Comparison of ENCODE assay signal across 10 cellular contexts in genomic region chr2:29223851-29224692, GRCh38.
A peak's percentile ranks its signal among the peaks of the same experiment; 100 is the strongest.
DNase-seq lines count a peak whose midpoint lies in the region; ATAC-seq and TF ChIP-seq lines count a peak whose summit lies in the region.
"Had no signal": no experiment of that assay in that cellular context is flagged by ENCODE, and none has a peak within 500 bp of the region (broad histone marks: within the 10 kb centered on the region; RNA-seq: fewer than 3 reads in every experiment).

No MANE protein-coding gene starts in this region.

- TF ChIP-seq POLR2A in transverse colon (IDR thresholded peaks at IDR 0.05) = no peak

- H3K36me3 ChIP-seq in transverse colon = no peaks in the 10 kb centered on the region

- in situ Hi-C loops in transverse colon (cut with MboI; ENCODE audit: low pct_ligation_motif_present in 1 of 4, low pct_unique_long_range_greater_than_20kb in 1 of 4, low sequenced_read_pairs in 3 of 4) = loop anchor here in 2 of 4 donors (25.0 kb wide), 2 partner anchors 387 to 637 kb away; no protein-coding TSS in a partner anchor

- WGBS in transverse colon (ENCODE audit: low coverage in 1 of 2), 2 donors = 64 to 71% methylated on average over 6 to 7 of the region's 7 CpGs

- no peaks in the 10 kb centered on the region for H3K4me1 Mint-ChIP-seq in stimulated activated memory B cell treated with anti-CD40 and anti-IgM and Interleukin-4, amounts not matched to agents 10 μg/mL and 1 μg/mL and 100 μg/mL, for 72 hours

- no peak for ATAC-seq in stimulated activated memory B cell treated with anti-CD40 and anti-IgM and Interleukin-4, amounts not matched to agents 10 μg/mL and 1 μg/mL and 100 μg/mL, for 72 hours

- no peak overlapping the region for H3K27ac Mint-ChIP-seq in stimulated activated memory B cell treated with anti-CD40 and anti-IgM and Interleukin-4, amounts not matched to agents 10 μg/mL and 1 μg/mL and 100 μg/mL, for 72 hours

- peaks cover 50% of the 10 kb centered on the region for H3K27me3 Mint-ChIP-seq in stimulated activated memory B cell treated with anti-CD40 and anti-IgM and Interleukin-4, amounts not matched to agents 10 μg/mL and 1 μg/mL and 100 μg/mL, for 72 hours

- TF ChIP-seq CTCF in transverse colon (IDR thresholded peaks at IDR 0.05) = no peak

- H3K36me3 Mint-ChIP-seq in stimulated activated memory B cell treated with anti-CD40 and anti-IgM and Interleukin-4, amounts not matched to agents 10 μg/mL and 1 μg/mL and 100 μg/mL, for 72 hours = no peaks in the 10 kb centered on the region

- H3K9me3 Mint-ChIP-seq in stimulated activated memory B cell treated with anti-CD40 and anti-IgM and Interleukin-4, amounts not matched to agents 10 μg/mL and 1 μg/mL and 100 μg/mL, for 72 hours = no peaks in the 10 kb centered on the region

- no peaks in the 10 kb centered on the region for H3K4me1 ChIP-seq in transverse colon

- no peaks in the 10 kb centered on the region for H3K9me3 ChIP-seq in transverse colon

- DNase-seq in NCI-H1417 (lab: John Stamatoyannopoulos, UW) = peak in 2 of 3 experiments; percentile 15 to 73
- DNase-seq in NCI-H1417 treated with DMSO at 0.1 percent for 48 hours (lab: John Stamatoyannopoulos, UW) = no peak
- DNase-seq in amniotic epithelial cell (ENCODE audit: low read depth) = peak; percentile 72
- peak; percentile 58 for DNase-seq in hepatic stellate cell (ENCODE audit: low spot score)
- DNase-seq in transverse colon = peak; percentile 26
- no peak for DNase-seq in activated CD4-positive, alpha-beta T cell treated with anti-CD3 and anti-CD28 coated beads, Interleukin-2, amount 50 U/mL, for 48 hours
- no peak for DNase-seq in HuH-7 (ENCODE audit: low spot score)
- DNase-seq: activated T-cell treated with anti-CD3 and anti-CD28 coated beads, Interleukin-2, amount 50 U/mL, for 48 hours; stimulated activated CD4-positive, alpha-beta T cell treated with anti-CD3 and anti-CD28 coated beads, Interleukin-12 subunit alpha, Interleukin-12 subunit beta, amount 100 ng/mL, for 4 hours had no signal

- no peak overlapping the region for H3K4me3 Mint-ChIP-seq in stimulated activated memory B cell treated with anti-CD40 and anti-IgM and Interleukin-4, amounts not matched to agents 10 μg/mL and 1 μg/mL and 100 μg/mL, for 72 hours

- no peak overlapping the region for H3K4me3 ChIP-seq in transverse colon

- TF ChIP-seq EP300 in transverse colon (IDR thresholded peaks at IDR 0.05; ENCODE audit: low read depth) = no peak

- peaks cover 7% of the 10 kb centered on the region for H3K27me3 ChIP-seq in transverse colon

- intact Hi-C loops in transverse colon (cut with DNase I; ENCODE audit: low total_unique reads) = no loop called here

- no peak overlapping the region for H3K27ac ChIP-seq in transverse colon

Comparison
In these comparisons a context has a peak if more than half of its experiments do, and no peak if none do; other contexts are left out.
1. DNase-seq: peak in NCI-H1417 (2 of 3), amniotic epithelial cell (single experiment), hepatic stellate cell (single experiment) and transverse colon (single experiment); none in NCI-H1417 treated with DMSO at 0.1 percent for 48 hours (single experiment), activated CD4-positive, alpha-beta T cell treated with anti-CD3 and anti-CD28 coated beads, Interleukin-2, amount 50 U/mL, for 48 hours (0 of 2) and HuH-7 (single experiment).